20 cellular contexts compared by ENCODE assay signal in the genomic region with DNA sequence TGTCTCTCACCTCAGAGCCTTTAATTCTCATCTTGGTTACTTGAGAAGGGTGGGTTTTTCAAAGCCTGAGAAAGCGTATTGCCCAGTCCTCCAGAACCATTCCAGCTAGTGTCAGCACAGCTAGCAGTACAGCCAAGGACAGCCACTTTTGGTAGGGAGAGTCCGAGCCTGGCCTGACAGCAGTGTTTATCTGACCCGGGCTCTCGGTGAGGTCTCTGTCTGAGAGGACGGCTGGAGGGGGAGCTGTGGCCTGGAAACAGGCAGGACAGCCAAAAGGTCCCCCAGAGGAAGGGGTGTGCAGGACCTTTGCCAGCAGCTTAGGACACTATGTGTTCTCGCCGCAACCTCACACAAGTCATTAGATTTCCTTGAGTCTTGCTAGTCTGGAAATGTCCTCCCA.
"Had no signal": no experiment of that assay in that cellular context is flagged by ENCODE, and none has a peak within 500 bp of the region (broad histone marks: within the 10 kb centered on the region; RNA-seq: fewer than 3 reads in every experiment).

No MANE protein-coding gene starts in this region.

- H3K4me3 ChIP-seq: right lobe of liver, SJSA1 had no signal

- DNase-seq: activated CD8-positive, alpha-beta memory T cell treated with anti-CD3 and anti-CD28 coated beads, Interleukin-2, amount 50 U/mL, for 4 hours; activated naive CD4-positive, alpha-beta T cell treated with anti-CD3 and anti-CD28 coated beads for 36 hours; activated naive CD8-positive, alpha-beta T cell treated with anti-CD3 and anti-CD28 coated beads, Interleukin-2, amount 10 ng/mL, durations not matched to agents 7 days and 5 days; activated T-cell treated with anti-CD3 and anti-CD28 coated beads, Interleukin-2, amount 50 U/mL, for 24 hours; amniotic stem cell; effector CD4-positive, alpha-beta T cell; erythroblast; foreskin keratinocyte; left colon; mammary epithelial cell; nucleus accumbens; right lobe of liver; small intestine; stimulated activated CD4-positive, alpha-beta T cell treated with anti-CD3 and anti-CD28 coated beads, Interleukin-2, amount 100 ng/mL, for 24 hours; T1000 had no signal

- H3K9me3 ChIP-seq: right lobe of liver, SJSA1 had no signal

- H3K27me3 ChIP-seq: foreskin keratinocyte, right lobe of liver, SJSA1 had no signal

- ATAC-seq: foreskin keratinocyte; left colon; natural killer cell treated with Interleukin-12 subunit alpha and Interleukin-12 subunit beta and Interleukin-15 and Interleukin-18, amount 100 ng/mL, for 72 hours; stimulated activated memory B cell treated with anti-CD40 and anti-IgM and Interleukin-4, amounts not matched to agents 10 μg/mL and 1 μg/mL and 100 μg/mL, for 72 hours; WTC11 had no signal

- H3K36me3 ChIP-seq: right lobe of liver, SJSA1 had no signal

- H3K27ac ChIP-seq: foreskin keratinocyte, parathyroid adenoma, right lobe of liver, SJSA1 had no signal

- H3K4me1 ChIP-seq: foreskin keratinocyte, parathyroid adenoma, right lobe of liver, SJSA1 had no signal
